ENCODE assay signal across 1 cellular context in the genomic region with DNA sequence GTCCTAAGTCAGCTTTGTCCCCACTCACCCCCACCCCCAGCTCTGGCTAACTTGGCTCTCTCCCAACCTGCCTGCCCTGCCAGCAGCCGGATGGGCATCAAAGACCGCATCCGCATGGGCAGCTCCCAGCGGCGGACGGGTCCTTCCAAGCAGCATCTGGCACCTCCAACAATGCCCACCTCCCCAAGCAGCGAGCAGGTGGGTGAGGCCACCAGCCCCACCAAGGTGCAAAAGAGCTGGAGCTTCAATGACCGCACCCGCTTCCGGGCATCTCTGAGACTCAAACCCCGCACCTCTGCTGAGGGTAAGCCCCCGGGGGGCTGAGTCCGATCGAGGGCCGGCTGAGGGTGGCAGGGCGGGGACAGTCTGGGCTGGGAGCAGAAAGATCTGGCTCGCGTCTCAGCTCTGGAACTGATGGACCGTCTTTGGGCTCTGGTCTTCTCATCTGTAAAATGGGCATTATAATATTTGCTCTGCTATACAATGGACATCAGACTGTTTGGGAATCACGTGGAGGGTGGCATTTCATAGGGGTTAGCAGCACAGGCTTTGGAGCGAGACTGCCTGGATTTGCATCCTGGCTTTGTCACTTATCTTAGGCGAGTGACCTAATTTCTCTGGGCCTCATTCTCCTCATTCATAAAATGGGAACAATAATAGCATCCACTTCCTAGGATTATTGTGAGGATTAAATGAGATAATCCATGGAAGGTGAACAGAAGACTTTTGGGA.
TF ChIP-seq lines count a peak whose summit lies in the region.

No MANE protein-coding gene starts in this region.

TF ChIP-seq in H1, 55 proteins besides CTCF, POLR2A, EP300 and RAD21:
- TF ChIP-seq, protein P1, sequence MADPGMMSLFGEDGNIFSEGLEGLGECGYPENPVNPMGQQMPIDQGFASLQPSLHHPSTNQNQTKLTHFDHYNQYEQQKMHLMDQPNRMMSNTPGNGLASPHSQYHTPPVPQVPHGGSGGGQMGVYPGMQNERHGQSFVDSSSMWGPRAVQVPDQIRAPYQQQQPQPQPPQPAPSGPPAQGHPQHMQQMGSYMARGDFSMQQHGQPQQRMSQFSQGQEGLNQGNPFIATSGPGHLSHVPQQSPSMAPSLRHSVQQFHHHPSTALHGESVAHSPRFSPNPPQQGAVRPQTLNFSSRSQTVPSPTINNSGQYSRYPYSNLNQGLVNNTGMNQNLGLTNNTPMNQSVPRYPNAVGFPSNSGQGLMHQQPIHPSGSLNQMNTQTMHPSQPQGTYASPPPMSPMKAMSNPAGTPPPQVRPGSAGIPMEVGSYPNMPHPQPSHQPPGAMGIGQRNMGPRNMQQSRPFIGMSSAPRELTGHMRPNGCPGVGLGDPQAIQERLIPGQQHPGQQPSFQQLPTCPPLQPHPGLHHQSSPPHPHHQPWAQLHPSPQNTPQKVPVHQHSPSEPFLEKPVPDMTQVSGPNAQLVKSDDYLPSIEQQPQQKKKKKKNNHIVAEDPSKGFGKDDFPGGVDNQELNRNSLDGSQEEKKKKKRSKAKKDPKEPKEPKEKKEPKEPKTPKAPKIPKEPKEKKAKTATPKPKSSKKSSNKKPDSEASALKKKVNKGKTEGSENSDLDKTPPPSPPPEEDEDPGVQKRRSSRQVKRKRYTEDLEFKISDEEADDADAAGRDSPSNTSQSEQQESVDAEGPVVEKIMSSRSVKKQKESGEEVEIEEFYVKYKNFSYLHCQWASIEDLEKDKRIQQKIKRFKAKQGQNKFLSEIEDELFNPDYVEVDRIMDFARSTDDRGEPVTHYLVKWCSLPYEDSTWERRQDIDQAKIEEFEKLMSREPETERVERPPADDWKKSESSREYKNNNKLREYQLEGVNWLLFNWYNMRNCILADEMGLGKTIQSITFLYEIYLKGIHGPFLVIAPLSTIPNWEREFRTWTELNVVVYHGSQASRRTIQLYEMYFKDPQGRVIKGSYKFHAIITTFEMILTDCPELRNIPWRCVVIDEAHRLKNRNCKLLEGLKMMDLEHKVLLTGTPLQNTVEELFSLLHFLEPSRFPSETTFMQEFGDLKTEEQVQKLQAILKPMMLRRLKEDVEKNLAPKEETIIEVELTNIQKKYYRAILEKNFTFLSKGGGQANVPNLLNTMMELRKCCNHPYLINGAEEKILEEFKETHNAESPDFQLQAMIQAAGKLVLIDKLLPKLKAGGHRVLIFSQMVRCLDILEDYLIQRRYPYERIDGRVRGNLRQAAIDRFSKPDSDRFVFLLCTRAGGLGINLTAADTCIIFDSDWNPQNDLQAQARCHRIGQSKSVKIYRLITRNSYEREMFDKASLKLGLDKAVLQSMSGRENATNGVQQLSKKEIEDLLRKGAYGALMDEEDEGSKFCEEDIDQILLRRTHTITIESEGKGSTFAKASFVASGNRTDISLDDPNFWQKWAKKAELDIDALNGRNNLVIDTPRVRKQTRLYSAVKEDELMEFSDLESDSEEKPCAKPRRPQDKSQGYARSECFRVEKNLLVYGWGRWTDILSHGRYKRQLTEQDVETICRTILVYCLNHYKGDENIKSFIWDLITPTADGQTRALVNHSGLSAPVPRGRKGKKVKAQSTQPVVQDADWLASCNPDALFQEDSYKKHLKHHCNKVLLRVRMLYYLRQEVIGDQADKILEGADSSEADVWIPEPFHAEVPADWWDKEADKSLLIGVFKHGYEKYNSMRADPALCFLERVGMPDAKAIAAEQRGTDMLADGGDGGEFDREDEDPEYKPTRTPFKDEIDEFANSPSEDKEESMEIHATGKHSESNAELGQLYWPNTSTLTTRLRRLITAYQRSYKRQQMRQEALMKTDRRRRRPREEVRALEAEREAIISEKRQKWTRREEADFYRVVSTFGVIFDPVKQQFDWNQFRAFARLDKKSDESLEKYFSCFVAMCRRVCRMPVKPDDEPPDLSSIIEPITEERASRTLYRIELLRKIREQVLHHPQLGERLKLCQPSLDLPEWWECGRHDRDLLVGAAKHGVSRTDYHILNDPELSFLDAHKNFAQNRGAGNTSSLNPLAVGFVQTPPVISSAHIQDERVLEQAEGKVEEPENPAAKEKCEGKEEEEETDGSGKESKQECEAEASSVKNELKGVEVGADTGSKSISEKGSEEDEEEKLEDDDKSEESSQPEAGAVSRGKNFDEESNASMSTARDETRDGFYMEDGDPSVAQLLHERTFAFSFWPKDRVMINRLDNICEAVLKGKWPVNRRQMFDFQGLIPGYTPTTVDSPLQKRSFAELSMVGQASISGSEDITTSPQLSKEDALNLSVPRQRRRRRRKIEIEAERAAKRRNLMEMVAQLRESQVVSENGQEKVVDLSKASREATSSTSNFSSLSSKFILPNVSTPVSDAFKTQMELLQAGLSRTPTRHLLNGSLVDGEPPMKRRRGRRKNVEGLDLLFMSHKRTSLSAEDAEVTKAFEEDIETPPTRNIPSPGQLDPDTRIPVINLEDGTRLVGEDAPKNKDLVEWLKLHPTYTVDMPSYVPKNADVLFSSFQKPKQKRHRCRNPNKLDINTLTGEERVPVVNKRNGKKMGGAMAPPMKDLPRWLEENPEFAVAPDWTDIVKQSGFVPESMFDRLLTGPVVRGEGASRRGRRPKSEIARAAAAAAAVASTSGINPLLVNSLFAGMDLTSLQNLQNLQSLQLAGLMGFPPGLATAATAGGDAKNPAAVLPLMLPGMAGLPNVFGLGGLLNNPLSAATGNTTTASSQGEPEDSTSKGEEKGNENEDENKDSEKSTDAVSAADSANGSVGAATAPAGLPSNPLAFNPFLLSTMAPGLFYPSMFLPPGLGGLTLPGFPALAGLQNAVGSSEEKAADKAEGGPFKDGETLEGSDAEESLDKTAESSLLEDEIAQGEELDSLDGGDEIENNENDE (IDR thresholded peaks at IDR 0.05; ENCODE audit: insufficient replicate concordance, low read length): no peak
- TF ChIP-seq SP2 (IDR thresholded peaks at IDR 0.05; ENCODE audit: low read length) (no peak), CBX5 (IDR thresholded peaks at IDR 0.05; ENCODE audit: low read depth, low read length) (no peak), CHD1 (IDR thresholded peaks at IDR 0.05; ENCODE audit: low read depth, low read length) (no peak), SIN3A (conservative IDR thresholded peaks at IDR 0.05 in 1 of 2, IDR thresholded peaks at IDR 0.05 in 1 of 2; ENCODE audit: low read depth in 1 of 2, low read length in 2 of 2) (no peak), SP4 (IDR thresholded peaks at IDR 0.05; ENCODE audit: low read length) (no peak), SIX5 (IDR thresholded peaks at IDR 0.05; ENCODE audit: low read depth, low read length) (no peak), GABPA (IDR thresholded peaks at IDR 0.05; ENCODE audit: borderline replicate concordance, insufficient read depth, low read length) (no peak), NRF1 (IDR thresholded peaks at IDR 0.05; ENCODE audit: low read depth, low read length) (no peak), MAFK (IDR thresholded peaks at IDR 0.05; ENCODE audit: low read depth, low read length) (no peak), BACH1 (IDR thresholded peaks at IDR 0.05; ENCODE audit: low read length) (no peak), SAP30 (IDR thresholded peaks at IDR 0.05; ENCODE audit: insufficient read depth, insufficient replicate concordance, low read length) (no peak), TAF1 (IDR thresholded peaks at IDR 0.05; ENCODE audit: low read depth, low read length) (no peak), RNF2 (IDR thresholded peaks at IDR 0.05; ENCODE audit: borderline replicate concordance, low read depth, low read length, missing control alignments, poor library complexity, severe bottlenecking) (no peak), CBX8 (IDR thresholded peaks at IDR 0.05; ENCODE audit: borderline replicate concordance, low read depth, low read length) (no peak)
- TF ChIP-seq, protein P2, sequence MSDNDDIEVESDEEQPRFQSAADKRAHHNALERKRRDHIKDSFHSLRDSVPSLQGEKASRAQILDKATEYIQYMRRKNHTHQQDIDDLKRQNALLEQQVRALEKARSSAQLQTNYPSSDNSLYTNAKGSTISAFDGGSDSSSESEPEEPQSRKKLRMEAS (IDR thresholded peaks at IDR 0.05): no peak
- TF ChIP-seq, protein P3, sequence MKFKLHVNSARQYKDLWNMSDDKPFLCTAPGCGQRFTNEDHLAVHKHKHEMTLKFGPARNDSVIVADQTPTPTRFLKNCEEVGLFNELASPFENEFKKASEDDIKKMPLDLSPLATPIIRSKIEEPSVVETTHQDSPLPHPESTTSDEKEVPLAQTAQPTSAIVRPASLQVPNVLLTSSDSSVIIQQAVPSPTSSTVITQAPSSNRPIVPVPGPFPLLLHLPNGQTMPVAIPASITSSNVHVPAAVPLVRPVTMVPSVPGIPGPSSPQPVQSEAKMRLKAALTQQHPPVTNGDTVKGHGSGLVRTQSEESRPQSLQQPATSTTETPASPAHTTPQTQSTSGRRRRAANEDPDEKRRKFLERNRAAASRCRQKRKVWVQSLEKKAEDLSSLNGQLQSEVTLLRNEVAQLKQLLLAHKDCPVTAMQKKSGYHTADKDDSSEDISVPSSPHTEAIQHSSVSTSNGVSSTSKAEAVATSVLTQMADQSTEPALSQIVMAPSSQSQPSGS (IDR thresholded peaks at IDR 0.05; ENCODE audit: low read length): no peak
